28 cellular contexts compared by ENCODE assay signal in the genomic region with DNA sequence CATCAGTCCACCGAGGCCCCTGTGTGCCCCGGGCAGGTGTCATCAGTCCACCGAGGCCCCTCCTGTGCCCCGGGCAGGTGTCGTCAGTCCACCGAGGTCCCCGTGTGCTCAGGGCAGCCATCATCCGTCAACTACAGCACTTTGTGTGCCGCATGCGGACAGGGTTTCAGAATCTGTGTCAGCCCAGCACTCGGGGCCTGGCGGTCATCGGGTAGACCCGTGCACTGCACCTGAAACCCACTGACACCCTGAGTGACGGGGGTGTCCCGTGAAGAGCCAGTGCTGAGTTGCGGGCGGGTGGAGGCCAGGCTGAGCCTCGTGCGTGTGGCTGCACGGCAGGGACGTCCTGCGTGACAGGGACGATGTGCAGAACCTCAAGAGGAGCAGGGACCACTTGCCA. TPM values are rescaled to one million over a fixed set of nuclear protein-coding genes. Genes with fewer than 3 reads are reported as not detected.
"Had no signal": no experiment of that assay in that cellular context is flagged by ENCODE, and none has a peak within 500 bp of the region (broad histone marks: within the 10 kb centered on the region; RNA-seq: fewer than 3 reads in every experiment).

No MANE protein-coding gene starts in this region.

- H3K36me3 ChIP-seq: adrenal gland, gastrocnemius medialis, heart left ventricle had no signal

- H3K27ac ChIP-seq: adrenal gland, esophagus muscularis mucosa, foreskin keratinocyte, gastrocnemius medialis, heart left ventricle had no signal

- H3K9me3 ChIP-seq: adrenal gland, body of pancreas, esophagus muscularis mucosa, gastrocnemius medialis, heart left ventricle had no signal

- H3K4me1 ChIP-seq: foreskin keratinocyte had no signal

- DNase-seq: activated CD4-positive, alpha-beta memory T cell treated with anti-CD3 and anti-CD28 coated beads for 36 hours; activated CD4-positive, alpha-beta T cell treated with anti-CD3 and anti-CD28 coated beads for 36 hours; activated CD4-positive, alpha-beta T cell treated with anti-CD3 and anti-CD28 coated beads, Interleukin-2, amount 10 ng/mL, durations not matched to agents 24 days and 14 days; activated CD4-positive, CD25-positive, alpha-beta regulatory T cell; activated CD4-positive, CD25-positive, alpha-beta regulatory T cell treated with anti-CD3 and anti-CD28 coated beads, Interleukin-2, amount 50 U/mL, for 72 hours; activated CD8-positive, alpha-beta memory T cell treated with anti-CD3 and anti-CD28 coated beads, Interleukin-2, amount 10 ng/mL, durations not matched to agents 7 days and 5 days; activated CD8-positive, alpha-beta memory T cell treated with anti-CD3 and anti-CD28 coated beads, Interleukin-2, amount 50 U/mL, for 4 hours; activated CD8-positive, alpha-beta T cell treated with anti-CD3 and anti-CD28 coated beads, Interleukin-2, amount 10 ng/mL, durations not matched to agents 7 days and 5 days; activated effector memory CD4-positive, alpha-beta T cell treated with anti-CD3 and anti-CD28 coated beads, Interleukin-2, amount 50 U/mL, for 16 hours; activated naive CD4-positive, alpha-beta T cell treated with anti-CD3 and anti-CD28 coated beads for 36 hours; activated naive CD8-positive, alpha-beta T cell treated with anti-CD3 and anti-CD28 coated beads for 36 hours; activated naive CD8-positive, alpha-beta T cell treated with anti-CD3 and anti-CD28 coated beads, Interleukin-2, amount 50 U/mL, for 24 hours; activated T-cell treated with anti-CD3 and anti-CD28 coated beads, Interleukin-2, amount 50 U/mL, for 1 hour; activated T-cell treated with anti-CD3 and anti-CD28 coated beads, Interleukin-2, amount 50 U/mL, for 48 hours; adrenal gland; aorta; cortex of kidney; dermis blood vessel endothelial cell; effector CD4-positive, alpha-beta T cell; effector memory CD8-positive, alpha-beta T cell; erythroblast; foreskin keratinocyte; gastrocnemius medialis; heart left ventricle; T-helper 2 cell had no signal

- H3K4me3 ChIP-seq: adrenal gland, body of pancreas, esophagus muscularis mucosa, gastrocnemius medialis, heart left ventricle had no signal

- ATAC-seq: activated CD4-positive, alpha-beta T cell treated with anti-CD3 and anti-CD28 coated beads for 36 hours; activated CD8-positive, alpha-beta memory T cell treated with anti-CD3 and anti-CD28 coated beads, Interleukin-2, amount 10 ng/mL, durations not matched to agents 7 days and 5 days; activated CD8-positive, alpha-beta T cell treated with anti-CD3 and anti-CD28 coated beads, Interleukin-2, amount 10 ng/mL, durations not matched to agents 7 days and 5 days; activated naive CD8-positive, alpha-beta T cell treated with anti-CD3 and anti-CD28 coated beads, Interleukin-2, amount 50 U/mL, for 24 hours; effector memory CD8-positive, alpha-beta T cell; foreskin keratinocyte; gastrocnemius medialis had no signal

- H3K27me3 ChIP-seq: adrenal gland, body of pancreas, esophagus muscularis mucosa, gastrocnemius medialis had no signal

RNA-seq across cellular contexts. Expression of a gene that starts 38.4 kb away (rescaled TPM):
- total RNA-seq: activated CD4-positive, alpha-beta T cell treated with anti-CD3 and anti-CD28 coated beads, Interleukin-2, amount 10 ng/mL, durations not matched to agents 24 days and 14 days; activated CD8-positive, alpha-beta memory T cell treated with anti-CD3 and anti-CD28 coated beads for 36 hours had no signal
